In the genomic region with DNA sequence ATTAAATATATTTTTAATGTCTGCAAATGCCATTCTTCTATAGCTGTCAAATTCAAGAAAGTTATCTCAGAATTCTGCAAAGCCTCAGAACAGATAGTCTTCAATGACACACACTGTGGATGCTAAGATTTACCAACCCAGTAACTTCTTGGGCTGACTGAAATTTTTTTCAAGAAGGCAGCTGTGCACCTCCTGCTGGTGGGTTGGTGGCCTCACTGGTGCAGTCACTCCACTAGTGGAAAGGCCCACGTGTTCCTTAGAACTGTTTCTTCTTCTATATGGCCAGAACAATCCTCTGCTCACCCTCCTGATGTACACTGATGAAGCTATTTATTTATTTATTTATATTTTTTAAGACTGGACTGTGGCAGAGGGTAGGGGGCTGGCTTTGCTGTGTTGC, we compare ENCODE assay signal across 1 cellular context.
TF ChIP-seq lines count a peak whose summit lies in the region.

No MANE protein-coding gene starts in this region.

TF ChIP-seq in GM23338, 12 proteins besides CTCF, POLR2A, EP300 and RAD21 (continued from another document):
- TF ChIP-seq, protein P1, sequence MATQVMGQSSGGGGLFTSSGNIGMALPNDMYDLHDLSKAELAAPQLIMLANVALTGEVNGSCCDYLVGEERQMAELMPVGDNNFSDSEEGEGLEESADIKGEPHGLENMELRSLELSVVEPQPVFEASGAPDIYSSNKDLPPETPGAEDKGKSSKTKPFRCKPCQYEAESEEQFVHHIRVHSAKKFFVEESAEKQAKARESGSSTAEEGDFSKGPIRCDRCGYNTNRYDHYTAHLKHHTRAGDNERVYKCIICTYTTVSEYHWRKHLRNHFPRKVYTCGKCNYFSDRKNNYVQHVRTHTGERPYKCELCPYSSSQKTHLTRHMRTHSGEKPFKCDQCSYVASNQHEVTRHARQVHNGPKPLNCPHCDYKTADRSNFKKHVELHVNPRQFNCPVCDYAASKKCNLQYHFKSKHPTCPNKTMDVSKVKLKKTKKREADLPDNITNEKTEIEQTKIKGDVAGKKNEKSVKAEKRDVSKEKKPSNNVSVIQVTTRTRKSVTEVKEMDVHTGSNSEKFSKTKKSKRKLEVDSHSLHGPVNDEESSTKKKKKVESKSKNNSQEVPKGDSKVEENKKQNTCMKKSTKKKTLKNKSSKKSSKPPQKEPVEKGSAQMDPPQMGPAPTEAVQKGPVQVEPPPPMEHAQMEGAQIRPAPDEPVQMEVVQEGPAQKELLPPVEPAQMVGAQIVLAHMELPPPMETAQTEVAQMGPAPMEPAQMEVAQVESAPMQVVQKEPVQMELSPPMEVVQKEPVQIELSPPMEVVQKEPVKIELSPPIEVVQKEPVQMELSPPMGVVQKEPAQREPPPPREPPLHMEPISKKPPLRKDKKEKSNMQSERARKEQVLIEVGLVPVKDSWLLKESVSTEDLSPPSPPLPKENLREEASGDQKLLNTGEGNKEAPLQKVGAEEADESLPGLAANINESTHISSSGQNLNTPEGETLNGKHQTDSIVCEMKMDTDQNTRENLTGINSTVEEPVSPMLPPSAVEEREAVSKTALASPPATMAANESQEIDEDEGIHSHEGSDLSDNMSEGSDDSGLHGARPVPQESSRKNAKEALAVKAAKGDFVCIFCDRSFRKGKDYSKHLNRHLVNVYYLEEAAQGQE (IDR thresholded peaks at IDR 0.05; ENCODE audit: unreplicated experiment) = no peak
- no peak for TF ChIP-seq CREB1 (CRISPR knock-in tag; IDR thresholded peaks at IDR 0.05; ENCODE audit: low read depth)
- TF ChIP-seq NANOG (IDR thresholded peaks at IDR 0.05; ENCODE audit: borderline replicate concordance) = no peak
